Comparison of ENCODE assay signal across 2 cellular contexts in genomic region chr13:41934120-41934519, GRCh38.
TF ChIP-seq lines count a peak whose summit lies in the region.

No MANE protein-coding gene starts in this region.

TF ChIP-seq in HepG2, 621 proteins besides CTCF, POLR2A, EP300 and RAD21 (continued from another document):
- TF ChIP-seq BRD4 (CRISPR knock-in tag; IDR thresholded peaks at IDR 0.05) (no peak), ZNF7 (CRISPR knock-in tag; IDR thresholded peaks at IDR 0.05) (peak; percentile 81)

TF ChIP-seq in HEK293, 187 proteins besides CTCF, POLR2A, EP300 and RAD21:
- TF ChIP-seq ZNF664 (tag by site-specific recombination; IDR thresholded peaks at IDR 0.05) (0 out of 2 replicates have a peak, but pooled peaks have one; percentile 43), ZNF184 (tag by site-specific recombination; IDR thresholded peaks at IDR 0.05) (peak; percentile 63), ZNF501 (tag by site-specific recombination; IDR thresholded peaks at IDR 0.05) (no peak), ZIC2 (tag by site-specific recombination; IDR thresholded peaks at IDR 0.05) (no peak)
- TF ChIP-seq, protein P1, sequence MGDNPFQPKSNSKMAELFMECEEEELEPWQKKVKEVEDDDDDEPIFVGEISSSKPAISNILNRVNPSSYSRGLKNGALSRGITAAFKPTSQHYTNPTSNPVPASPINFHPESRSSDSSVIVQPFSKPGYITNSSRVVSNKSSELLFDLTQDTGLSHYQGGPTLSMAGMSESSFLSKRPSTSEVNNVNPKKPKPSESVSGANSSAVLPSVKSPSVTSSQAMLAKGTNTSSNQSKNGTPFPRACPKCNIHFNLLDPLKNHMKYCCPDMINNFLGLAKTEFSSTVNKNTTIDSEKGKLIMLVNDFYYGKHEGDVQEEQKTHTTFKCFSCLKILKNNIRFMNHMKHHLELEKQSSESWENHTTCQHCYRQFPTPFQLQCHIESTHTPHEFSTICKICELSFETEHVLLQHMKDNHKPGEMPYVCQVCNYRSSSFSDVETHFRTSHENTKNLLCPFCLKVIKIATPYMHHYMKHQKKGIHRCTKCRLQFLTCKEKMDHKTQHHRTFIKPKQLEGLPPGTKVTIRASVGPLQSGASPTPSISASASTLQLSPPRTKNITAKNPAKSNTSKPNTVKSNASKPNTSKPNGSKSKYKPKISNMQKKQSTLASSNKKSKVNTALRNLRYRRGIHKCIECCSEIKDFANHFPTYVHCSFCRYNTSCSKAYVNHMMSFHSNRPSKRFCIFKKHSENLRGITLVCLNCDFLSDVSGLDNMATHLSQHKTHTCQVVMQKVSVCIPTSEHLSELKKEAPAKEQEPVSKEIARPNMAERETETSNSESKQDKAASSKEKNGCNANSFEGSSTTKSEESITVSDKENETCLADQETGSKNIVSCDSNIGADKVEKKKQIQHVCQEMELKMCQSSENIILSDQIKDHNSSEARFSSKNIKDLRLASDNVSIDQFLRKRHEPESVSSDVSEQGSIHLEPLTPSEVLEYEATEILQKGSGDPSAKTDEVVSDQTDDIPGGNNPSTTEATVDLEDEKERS (tag by site-specific recombination; IDR thresholded peaks at IDR 0.05), result no peak
TF ChIP-seq in HEK293: peak in this region for 2.
